ENCODE assay signal across 21 cellular contexts in genomic region chr6:51479296-51479695, GRCh38.
"Had no signal": no experiment of that assay in that cellular context is flagged by ENCODE, and none has a peak within 500 bp of the region (broad histone marks: within the 10 kb centered on the region; RNA-seq: fewer than 3 reads in every experiment).

No MANE protein-coding gene starts in this region.

- FAIRE-seq: colon, keratinocyte, small intestine had no signal

- H3K9me3 ChIP-seq: esophagus squamous epithelium, gastroesophageal sphincter, ovary, right atrium auricular region, stomach, thoracic aorta, transverse colon had no signal

- H3K27ac ChIP-seq: esophagus squamous epithelium, gastroesophageal sphincter, ovary, right atrium auricular region, stomach, thoracic aorta, transverse colon had no signal

- H3K36me3 ChIP-seq: esophagus squamous epithelium, gastroesophageal sphincter, ovary, right atrium auricular region, stomach, thoracic aorta, transverse colon had no signal

- ATAC-seq: effector memory CD8-positive, alpha-beta T cell; gastroesophageal sphincter; left ventricle myocardium superior; natural killer cell had no signal

- H3K36me3 Mint-ChIP-seq: immature natural killer cell, natural killer cell had no signal

- H3K27me3 ChIP-seq: esophagus squamous epithelium, gastroesophageal sphincter, ovary, right atrium auricular region, stomach, transverse colon had no signal

- DNase-seq: effector memory CD8-positive, alpha-beta T cell; esophagus squamous epithelium; foreskin fibroblast; glutamatergic neuron; immature natural killer cell; left ventricle myocardium superior; natural killer cell; ovary; stimulated activated CD4-positive, alpha-beta T cell treated with anti-CD3 and anti-CD28 coated beads, Interleukin-12 subunit alpha, Interleukin-12 subunit beta, amount 100 ng/mL, for 4 hours; stimulated activated naive CD4-positive, alpha-beta T cell; stomach; substantia nigra; transverse colon had no signal

- H3K4me3 ChIP-seq: esophagus squamous epithelium, gastroesophageal sphincter, ovary, right atrium auricular region, stomach, thoracic aorta, transverse colon had no signal

- H3K4me3 Mint-ChIP-seq: dendritic cell treated with granulocyte-macrophage colony-stimulating factor and Interleukin-4, amounts not matched to agents 40 ng/mL and 50 ng/mL, for 4 days; effector memory CD8-positive, alpha-beta T cell; immature natural killer cell; natural killer cell; neural crest cell had no signal

- H3K27ac Mint-ChIP-seq: dendritic cell treated with granulocyte-macrophage colony-stimulating factor and Interleukin-4, amounts not matched to agents 40 ng/mL and 50 ng/mL, for 4 days; effector memory CD8-positive, alpha-beta T cell; immature natural killer cell; natural killer cell had no signal

- H3K27me3 Mint-ChIP-seq: dendritic cell treated with granulocyte-macrophage colony-stimulating factor and Interleukin-4, amounts not matched to agents 40 ng/mL and 50 ng/mL, for 4 days; effector memory CD8-positive, alpha-beta T cell had no signal

- H3K4me1 ChIP-seq: gastroesophageal sphincter, right atrium auricular region, stomach, transverse colon had no signal

- H3K4me1 Mint-ChIP-seq: immature natural killer cell, natural killer cell had no signal
